ENCODE assay signal across 30 cellular contexts in the genomic region with DNA sequence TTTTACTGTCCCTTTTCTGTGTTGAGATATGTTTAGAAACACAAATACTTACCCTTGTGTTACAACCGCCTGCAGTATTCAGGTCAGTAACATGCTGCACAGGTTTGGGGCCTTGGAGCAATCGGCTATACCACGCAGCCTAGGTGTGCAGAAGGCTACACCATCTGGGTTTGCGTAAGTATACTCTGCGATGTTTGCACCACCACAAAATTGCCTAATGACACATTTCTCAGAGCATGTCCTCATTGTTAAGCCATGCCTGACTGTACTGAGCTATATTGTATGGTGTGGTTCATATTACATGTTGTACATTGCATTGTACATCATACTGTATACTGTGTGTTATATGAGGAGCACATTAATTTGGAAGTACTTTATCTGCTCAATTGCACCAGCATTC.
A peak's percentile ranks its signal among the peaks of the same experiment; 100 is the strongest.
DNase-seq lines count a peak whose midpoint lies in the region; ATAC-seq, FAIRE-seq and TF ChIP-seq lines count a peak whose summit lies in the region.
"Had no signal": no experiment of that assay in that cellular context is flagged by ENCODE, and none has a peak within 500 bp of the region (broad histone marks: within the 10 kb centered on the region; RNA-seq: fewer than 3 reads in every experiment).

No MANE protein-coding gene starts in this region.

- H3K23me2 ChIP-seq in H9 (ENCODE audit: insufficient read length, low read depth, low read length, poor library complexity, severe bottlenecking) = no peaks in the 10 kb centered on the region

- no peaks in the 10 kb centered on the region for H3K36me3 ChIP-seq in bronchial epithelial cell (ENCODE audit: control insufficient read depth, insufficient read depth, low read length)
- H3K36me3 ChIP-seq: gastroesophageal sphincter, left ventricle myocardium inferior, ovary, right atrium auricular region, suprapubic skin had no signal

- H3K9me3 ChIP-seq in H9 (ENCODE audit: control insufficient read depth, low read depth, low read length) = no peaks in the 10 kb centered on the region
- H3K9me3 ChIP-seq: gastroesophageal sphincter, left ventricle myocardium inferior, ovary, right atrium auricular region, suprapubic skin had no signal

- FAIRE-seq in bronchial epithelial cell (lab: Jason Lieb, UNC) = peak; percentile 60
- FAIRE-seq: GM12878, H54 had no signal

- H3K27ac ChIP-seq in H9 (ENCODE audit: insufficient read length, low read depth, low read length) = no peak overlapping the region
- H3K27ac ChIP-seq: C4-2B, gastroesophageal sphincter, left ventricle myocardium inferior, ovary, right atrium auricular region, suprapubic skin had no signal

- H3K79me2 ChIP-seq in H9 (ENCODE audit: insufficient read depth, low read length) = no peaks in the 10 kb centered on the region

- no peak overlapping the region for H2BK15ac ChIP-seq in H9 (ENCODE audit: low read depth, low read length)

- no peak overlapping the region for H3K27ac Mint-ChIP-seq in H9
- H3K27ac Mint-ChIP-seq: mesothelial cell of epicardium; natural killer cell treated with Interleukin-12 subunit alpha and Interleukin-12 subunit beta and Interleukin-15 and Interleukin-18, amount 100 ng/mL, for 72 hours; stimulated activated naive B cell treated with anti-CD40 and anti-IgM and Interleukin-4, amounts not matched to agents 10 μg/mL and 1 μg/mL and 100 μg/mL, for 72 hours had no signal

- no peak overlapping the region for H3K14ac ChIP-seq in H9 (ENCODE audit: insufficient read depth, low read length)

- H3K79me1 ChIP-seq in H9 (ENCODE audit: insufficient read depth, low read depth, low read length, poor library complexity, severe bottlenecking) = no peaks in the 10 kb centered on the region

- H4K8ac ChIP-seq in H9 (replicated peaks; ENCODE audit: insufficient read length, low read depth, low read length) = no peak overlapping the region

- H3K9me3 Mint-ChIP-seq in H9 = no peaks in the 10 kb centered on the region
- H3K9me3 Mint-ChIP-seq: activated T-cell treated with anti-CD3 and anti-CD28 coated beads, Interleukin-2, amount 50 U/mL, for 4 hours; mesothelial cell of epicardium; natural killer cell treated with Interleukin-12 subunit alpha and Interleukin-12 subunit beta and Interleukin-15 and Interleukin-18, amount 100 ng/mL, for 72 hours; stimulated activated naive B cell treated with anti-CD40 and anti-IgM and Interleukin-4, amounts not matched to agents 10 μg/mL and 1 μg/mL and 100 μg/mL, for 72 hours had no signal

- no peak overlapping the region for H3K4me2 ChIP-seq in H9 (ENCODE audit: insufficient read depth, insufficient read length, low read length)

- peaks cover 2% of the 10 kb centered on the region for H3K27me3 Mint-ChIP-seq in H9 (ENCODE audit: low read depth)

- no peak overlapping the region for H2BK12ac ChIP-seq in H9 (ENCODE audit: insufficient read length, low read depth, low read length)

- H3K27me3 ChIP-seq in H9 (ENCODE audit: insufficient read depth, low read length) (no peaks in the 10 kb centered on the region), bronchial epithelial cell (ENCODE audit: control insufficient read depth, insufficient read depth, low read length) (no peaks in the 10 kb centered on the region)
- H3K27me3 ChIP-seq: gastroesophageal sphincter, ovary, right atrium auricular region, suprapubic skin had no signal

- H4K5ac ChIP-seq in H9 (ENCODE audit: insufficient read length, low read depth, low read length) = no peak overlapping the region

- no peak overlapping the region for H3K4ac ChIP-seq in H9 (ENCODE audit: low read depth, low read length)

- H3K9ac ChIP-seq in H9 (ENCODE audit: extremely low read depth, insufficient read length, low read length) = no peak overlapping the region

- H2AK5ac ChIP-seq in H9 (ENCODE audit: insufficient read length, low read length) = no peak overlapping the region

- no peak overlapping the region for H3K23ac ChIP-seq in H9 (ENCODE audit: insufficient read length, low read depth, low read length)

- H3K56ac ChIP-seq in H9 (ENCODE audit: insufficient read length, low read depth, low read length) = no peak overlapping the region

- no peaks in the 10 kb centered on the region; a peak in 1 of 7 replicates for H3K36me3 Mint-ChIP-seq in H9 (ENCODE audit: insufficient read depth in 1 of 3, low read depth in 3 of 3)
- H3K36me3 Mint-ChIP-seq: mesothelial cell of epicardium; natural killer cell treated with Interleukin-12 subunit alpha and Interleukin-12 subunit beta and Interleukin-15 and Interleukin-18, amount 100 ng/mL, for 72 hours; stimulated activated naive B cell treated with anti-CD40 and anti-IgM and Interleukin-4, amounts not matched to agents 10 μg/mL and 1 μg/mL and 100 μg/mL, for 72 hours had no signal

- H4K20me1 ChIP-seq in H9 (ENCODE audit: control insufficient read depth, insufficient read depth, insufficient read length) = no peaks in the 10 kb centered on the region

- H3K4me1 ChIP-seq in H9 (ENCODE audit: insufficient read depth, low read length) = no peaks in the 10 kb centered on the region; the same call in 1 of the 2 replicates

- no peak overlapping the region for H2AFZ ChIP-seq in H9 (ENCODE audit: low read length)

- H3K4me1 Mint-ChIP-seq in H9 = peaks cover 28 to 32% of the 10 kb centered on the region in 2 experiments

- TF ChIP-seq CTCF in AG10803 (conservative IDR thresholded peaks at IDR 0.05; ENCODE audit: low read length) (no peak), H9 (conservative IDR thresholded peaks at IDR 0.05) (no peak), bronchial epithelial cell (IDR thresholded peaks at IDR 0.05; ENCODE audit: insufficient read depth, low read length, severe bottlenecking) (no peak)

- no peak overlapping the region for H3K18ac ChIP-seq in H9 (ENCODE audit: insufficient read length, low read depth, low read length)

- no peak overlapping the region for H3K4me3 ChIP-seq in AG10803 (ENCODE audit: low read length)
- H3K4me3 ChIP-seq in bronchial epithelial cell (ENCODE audit: low read depth, low read length) = no peak overlapping the region
- H3K4me3 ChIP-seq: gastroesophageal sphincter, GM12878, left ventricle myocardium inferior, ovary, right atrium auricular region, suprapubic skin had no signal

- no CpG with 5 or more reads among the region's 5 CpGs for WGBS in H9 (ENCODE audit: extremely low coverage, insufficient read length, low lambda C conversion rate)

- no peak overlapping the region for H2BK5ac ChIP-seq in H9 (ENCODE audit: insufficient read length, low read length)

- H3K4me3 Mint-ChIP-seq in H9 = no peak overlapping the region
- H3K4me3 Mint-ChIP-seq: activated T-cell treated with anti-CD3 and anti-CD28 coated beads, Interleukin-2, amount 50 U/mL, for 4 hours; mesothelial cell of epicardium; natural killer cell treated with Interleukin-12 subunit alpha and Interleukin-12 subunit beta and Interleukin-15 and Interleukin-18, amount 100 ng/mL, for 72 hours; stimulated activated naive B cell treated with anti-CD40 and anti-IgM and Interleukin-4, amounts not matched to agents 10 μg/mL and 1 μg/mL and 100 μg/mL, for 72 hours had no signal

- no peak overlapping the region for H2BK120ac ChIP-seq in H9 (ENCODE audit: low read depth, low read length, poor library complexity, severe bottlenecking)

- DNase-seq in AG10803 (ENCODE audit: low read depth) (peak; percentile 15), H9 (peak; percentile 12), NCI-H774 (lab: John Stamatoyannopoulos, UW) (peak; percentile 22), bronchial epithelial cell (ENCODE audit: low read depth) (no peak), NCI-H526 treated with DMSO at 0.1 percent for 48 hours (lab: John Stamatoyannopoulos, UW) (no peak)
- no peak for DNase-seq in activated CD4-positive, CD25-positive, alpha-beta regulatory T cell treated with anti-CD3 and anti-CD28 coated beads, Interleukin-2, amount 50 U/mL, for 72 hours
- DNase-seq: ACHN; activated naive CD4-positive, alpha-beta T cell; activated T-cell treated with anti-CD3 and anti-CD28 coated beads, Interleukin-2, amount 50 U/mL, for 4 hours; Calu3; hippocampal formation; left ventricle myocardium inferior; NCI-H1105 treated with DMSO at 0.1 percent for 48 hours; NCI-H526; ovary; stimulated activated CD4-positive, alpha-beta T cell treated with anti-CD3 and anti-CD28 coated beads, Interleukin-4, amount 100 ng/mL, for 1 hour; stimulated activated naive B cell treated with anti-CD40 and anti-IgM and Interleukin-4, amounts not matched to agents 10 μg/mL and 1 μg/mL and 100 μg/mL, for 72 hours; SW 1271 had no signal

- H2BK20ac ChIP-seq in H9 (ENCODE audit: low read depth, low read length, poor library complexity, severe bottlenecking) = no peak overlapping the region

- no peak overlapping the region for H4K91ac ChIP-seq in H9 (ENCODE audit: insufficient read length, low read depth, low read length)

- H3T11ph ChIP-seq in H9 (ENCODE audit: low read length) = no peak overlapping the region

- ATAC-seq in GM18858 (IDR thresholded peaks at IDR 0.05; ENCODE audit: unreplicated experiment) (no peak), HG02973 (IDR thresholded peaks at IDR 0.05; ENCODE audit: unreplicated experiment) (no peak)
- ATAC-seq: activated CD4-positive, CD25-positive, alpha-beta regulatory T cell treated with anti-CD3 and anti-CD28 coated beads, Interleukin-2, amount 50 U/mL, for 24 hours; activated T-cell treated with anti-CD3 and anti-CD28 coated beads, Interleukin-2, amount 50 U/mL, for 4 hours; esophagus mucosa; gastroesophageal sphincter; GM12878; natural killer cell treated with Interleukin-12 subunit alpha and Interleukin-12 subunit beta and Interleukin-15 and Interleukin-18, amount 100 ng/mL, for 72 hours; stimulated activated naive B cell treated with anti-CD40 and anti-IgM and Interleukin-4, amounts not matched to agents 10 μg/mL and 1 μg/mL and 100 μg/mL, for 72 hours had no signal

Comparison
In these comparisons a context has a peak if more than half of its experiments do, and no peak if none do; other contexts are left out.
1. DNase-seq: peak in AG10803 (single experiment), H9 (single experiment) and NCI-H774 (single experiment); none in bronchial epithelial cell (single experiment), activated CD4-positive, CD25-positive, alpha-beta regulatory T cell treated with anti-CD3 and anti-CD28 coated beads, Interleukin-2, amount 50 U/mL, for 72 hours (single experiment) and NCI-H526 treated with DMSO at 0.1 percent for 48 hours (single experiment).